ENCODE assay signal across 24 cellular contexts in genomic region chr3:87332789-87333188, GRCh38. TPM values are rescaled to one million over a fixed set of nuclear protein-coding genes. Genes with fewer than 3 reads are reported as not detected.
A peak's percentile ranks its signal among the peaks of the same experiment; 100 is the strongest.
DNase-seq lines count a peak whose midpoint lies in the region; ATAC-seq and TF ChIP-seq lines count a peak whose summit lies in the region.
"Had no signal": no experiment of that assay in that cellular context is flagged by ENCODE, and none has a peak within 500 bp of the region (broad histone marks: within the 10 kb centered on the region; RNA-seq: fewer than 3 reads in every experiment).

No MANE protein-coding gene starts in this region.

- no peak for DNase-seq in stimulated activated naive CD8-positive, alpha-beta T cell treated with anti-CD3 and anti-CD28 coated beads, Interleukin-15, amount 100 ng/mL, for 72 hours
- DNase-seq in left colon (no peak), T-helper 1 cell (no peak)
- DNase-seq: activated CD4-positive, CD25-positive, alpha-beta regulatory T cell treated with anti-CD3 and anti-CD28 coated beads, Interleukin-2, amount 50 U/mL, for 72 hours; activated naive CD4-positive, alpha-beta T cell treated with anti-CD3 and anti-CD28 coated beads, Interleukin-2, amount 10 ng/mL, durations not matched to agents 7 days and 5 days; CD4-positive, alpha-beta T cell; heart left ventricle; MM.1S; naive thymus-derived CD8-positive, alpha-beta T cell; NCI-H1694; NCI-H2227 treated with DMSO at 0.1 percent for 48 hours; NCI-H82; Peyer's patch had no signal

- no peak overlapping the region for H3K4me3 Mint-ChIP-seq in stimulated activated naive CD8-positive, alpha-beta T cell treated with anti-CD3 and anti-CD28 coated beads, Interleukin-15, Interleukin-2, amounts not matched to agents 100 ng/mL and 50 ng/mL, for 24 hours
- no peak overlapping the region for H3K4me3 Mint-ChIP-seq in stimulated activated naive CD8-positive, alpha-beta T cell treated with anti-CD3 and anti-CD28 coated beads, Interleukin-15, amount 100 ng/mL, for 72 hours
- H3K4me3 Mint-ChIP-seq: activated naive CD4-positive, alpha-beta T cell treated with anti-CD3 and anti-CD28 coated beads, Interleukin-2, amount 10 ng/mL, durations not matched to agents 7 days and 5 days; CD4-positive, alpha-beta T cell; naive thymus-derived CD8-positive, alpha-beta T cell had no signal

- intact Hi-C loops in left colon (cut with DNase I, micrococcal nuclease): no loop called here

- peak overlapping the region; percentile 50 for H3K27ac Mint-ChIP-seq in stimulated activated naive CD8-positive, alpha-beta T cell treated with anti-CD3 and anti-CD28 coated beads, Interleukin-15, Interleukin-2, amounts not matched to agents 100 ng/mL and 50 ng/mL, for 24 hours
- no peak overlapping the region for H3K27ac Mint-ChIP-seq in stimulated activated naive CD8-positive, alpha-beta T cell treated with anti-CD3 and anti-CD28 coated beads, Interleukin-15, amount 100 ng/mL, for 72 hours
- H3K27ac Mint-ChIP-seq: activated naive CD4-positive, alpha-beta T cell treated with anti-CD3 and anti-CD28 coated beads, Interleukin-2, amount 10 ng/mL, durations not matched to agents 7 days and 5 days; CD4-positive, alpha-beta T cell; naive thymus-derived CD8-positive, alpha-beta T cell had no signal

- H3K27ac ChIP-seq in VCaP: peak overlapping the region; percentile 18; the same call in 1 of the 2 replicates
- H3K27ac ChIP-seq: ascending aorta, heart left ventricle, parathyroid adenoma, Peyer's patch, SK-N-MC had no signal

- no peaks in the 10 kb centered on the region for H3K9me3 Mint-ChIP-seq in stimulated activated naive CD8-positive, alpha-beta T cell treated with anti-CD3 and anti-CD28 coated beads, Interleukin-15, Interleukin-2, amounts not matched to agents 100 ng/mL and 50 ng/mL, for 24 hours
- H3K9me3 Mint-ChIP-seq in stimulated activated naive CD8-positive, alpha-beta T cell treated with anti-CD3 and anti-CD28 coated beads, Interleukin-15, amount 100 ng/mL, for 72 hours: no peaks in the 10 kb centered on the region
- H3K9me3 Mint-ChIP-seq: activated naive CD4-positive, alpha-beta T cell treated with anti-CD3 and anti-CD28 coated beads, Interleukin-2, amount 10 ng/mL, durations not matched to agents 7 days and 5 days; CD4-positive, alpha-beta T cell; naive thymus-derived CD8-positive, alpha-beta T cell had no signal

- ATAC-seq in stimulated activated naive CD8-positive, alpha-beta T cell treated with anti-CD3 and anti-CD28 coated beads, Interleukin-15, amount 100 ng/mL, for 72 hours: no peak
- ATAC-seq in left colon (peak; percentile 17), GM21390 (IDR thresholded peaks at IDR 0.05; ENCODE audit: unreplicated experiment) (no peak), HG03354 (IDR thresholded peaks at IDR 0.05; ENCODE audit: poor library complexity, severe bottlenecking, unreplicated experiment) (no peak), GM21529 (IDR thresholded peaks at IDR 0.05; ENCODE audit: unreplicated experiment) (no peak)
- ATAC-seq: heart left ventricle had no signal

- peaks cover 2% of the 10 kb centered on the region for H3K27me3 Mint-ChIP-seq in stimulated activated naive CD8-positive, alpha-beta T cell treated with anti-CD3 and anti-CD28 coated beads, Interleukin-15, Interleukin-2, amounts not matched to agents 100 ng/mL and 50 ng/mL, for 24 hours
- no peaks in the 10 kb centered on the region for H3K27me3 Mint-ChIP-seq in stimulated activated naive CD8-positive, alpha-beta T cell treated with anti-CD3 and anti-CD28 coated beads, Interleukin-15, amount 100 ng/mL, for 72 hours
- H3K27me3 Mint-ChIP-seq: activated naive CD4-positive, alpha-beta T cell treated with anti-CD3 and anti-CD28 coated beads, Interleukin-2, amount 10 ng/mL, durations not matched to agents 7 days and 5 days; CD4-positive, alpha-beta T cell had no signal

- TF ChIP-seq CTCF in VCaP (conservative IDR thresholded peaks at IDR 0.05): no peak

- no peaks in the 10 kb centered on the region for H3K36me3 Mint-ChIP-seq in stimulated activated naive CD8-positive, alpha-beta T cell treated with anti-CD3 and anti-CD28 coated beads, Interleukin-15, Interleukin-2, amounts not matched to agents 100 ng/mL and 50 ng/mL, for 24 hours (ENCODE audit: low read depth)
- H3K36me3 Mint-ChIP-seq: activated naive CD4-positive, alpha-beta T cell treated with anti-CD3 and anti-CD28 coated beads, Interleukin-2, amount 10 ng/mL, durations not matched to agents 7 days and 5 days; naive thymus-derived CD8-positive, alpha-beta T cell had no signal

- peaks cover 19% of the 10 kb centered on the region for H3K4me1 Mint-ChIP-seq in stimulated activated naive CD8-positive, alpha-beta T cell treated with anti-CD3 and anti-CD28 coated beads, Interleukin-15, Interleukin-2, amounts not matched to agents 100 ng/mL and 50 ng/mL, for 24 hours (ENCODE audit: low read depth)
- peaks cover 6% of the 10 kb centered on the region for H3K4me1 Mint-ChIP-seq in stimulated activated naive CD8-positive, alpha-beta T cell treated with anti-CD3 and anti-CD28 coated beads, Interleukin-15, amount 100 ng/mL, for 72 hours

RNA-seq across cellular contexts. Expression of gene POU1F1, which starts 56.4 kb away (rescaled TPM):
- not detected for total RNA-seq in left colon
- total RNA-seq: ascending aorta; CD4-positive, alpha-beta T cell; heart left ventricle; lung; naive thymus-derived CD8-positive, alpha-beta T cell; Peyer's patch; skeletal muscle tissue; ureter had no signal
